ENCODE assay signal across 2 cellular contexts in the genomic region with DNA sequence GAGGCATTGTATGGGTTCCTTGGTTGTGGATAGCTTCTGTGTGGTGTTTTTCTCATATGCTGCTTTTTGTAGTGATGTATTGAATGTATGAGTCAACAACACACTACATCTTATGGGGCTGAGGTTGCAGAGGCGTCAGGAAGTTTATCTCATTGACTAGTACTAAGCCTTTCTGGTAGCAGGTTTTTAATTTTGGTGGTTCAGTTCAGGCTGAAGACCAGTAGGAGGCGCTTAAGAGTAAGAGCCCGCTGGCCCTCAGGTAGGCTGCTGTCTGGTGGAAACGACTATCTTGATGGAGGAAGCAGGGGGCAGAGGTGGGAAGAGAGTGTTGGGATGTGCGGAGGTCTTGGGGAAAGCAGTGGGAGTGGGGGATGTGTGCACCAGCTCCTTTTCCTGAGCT.
TF ChIP-seq lines count a peak whose summit lies in the region.

No MANE protein-coding gene starts in this region.

TF ChIP-seq in GM12878, 131 proteins besides CTCF, POLR2A, EP300 and RAD21 (continued from another document):
- no peak for TF ChIP-seq RELA (IDR thresholded peaks at IDR 0.05; ENCODE audit: borderline replicate concordance, partially characterized antibody)
- TF ChIP-seq FOXK2 (IDR thresholded peaks at IDR 0.05): no peak
- TF ChIP-seq, protein P1, sequence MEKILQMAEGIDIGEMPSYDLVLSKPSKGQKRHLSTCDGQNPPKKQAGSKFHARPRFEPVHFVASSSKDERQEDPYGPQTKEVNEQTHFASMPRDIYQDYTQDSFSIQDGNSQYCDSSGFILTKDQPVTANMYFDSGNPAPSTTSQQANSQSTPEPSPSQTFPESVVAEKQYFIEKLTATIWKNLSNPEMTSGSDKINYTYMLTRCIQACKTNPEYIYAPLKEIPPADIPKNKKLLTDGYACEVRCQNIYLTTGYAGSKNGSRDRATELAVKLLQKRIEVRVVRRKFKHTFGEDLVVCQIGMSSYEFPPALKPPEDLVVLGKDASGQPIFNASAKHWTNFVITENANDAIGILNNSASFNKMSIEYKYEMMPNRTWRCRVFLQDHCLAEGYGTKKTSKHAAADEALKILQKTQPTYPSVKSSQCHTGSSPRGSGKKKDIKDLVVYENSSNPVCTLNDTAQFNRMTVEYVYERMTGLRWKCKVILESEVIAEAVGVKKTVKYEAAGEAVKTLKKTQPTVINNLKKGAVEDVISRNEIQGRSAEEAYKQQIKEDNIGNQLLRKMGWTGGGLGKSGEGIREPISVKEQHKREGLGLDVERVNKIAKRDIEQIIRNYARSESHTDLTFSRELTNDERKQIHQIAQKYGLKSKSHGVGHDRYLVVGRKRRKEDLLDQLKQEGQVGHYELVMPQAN (conservative IDR thresholded peaks at IDR 0.05): no peak
- TF ChIP-seq IKZF2 (IDR thresholded peaks at IDR 0.05): no peak
- TF ChIP-seq SP1 (IDR thresholded peaks at IDR 0.05; ENCODE audit: low read depth, low read length): no peak
- TF ChIP-seq NR2F1 (conservative IDR thresholded peaks at IDR 0.05): no peak
- TF ChIP-seq, protein P2, sequence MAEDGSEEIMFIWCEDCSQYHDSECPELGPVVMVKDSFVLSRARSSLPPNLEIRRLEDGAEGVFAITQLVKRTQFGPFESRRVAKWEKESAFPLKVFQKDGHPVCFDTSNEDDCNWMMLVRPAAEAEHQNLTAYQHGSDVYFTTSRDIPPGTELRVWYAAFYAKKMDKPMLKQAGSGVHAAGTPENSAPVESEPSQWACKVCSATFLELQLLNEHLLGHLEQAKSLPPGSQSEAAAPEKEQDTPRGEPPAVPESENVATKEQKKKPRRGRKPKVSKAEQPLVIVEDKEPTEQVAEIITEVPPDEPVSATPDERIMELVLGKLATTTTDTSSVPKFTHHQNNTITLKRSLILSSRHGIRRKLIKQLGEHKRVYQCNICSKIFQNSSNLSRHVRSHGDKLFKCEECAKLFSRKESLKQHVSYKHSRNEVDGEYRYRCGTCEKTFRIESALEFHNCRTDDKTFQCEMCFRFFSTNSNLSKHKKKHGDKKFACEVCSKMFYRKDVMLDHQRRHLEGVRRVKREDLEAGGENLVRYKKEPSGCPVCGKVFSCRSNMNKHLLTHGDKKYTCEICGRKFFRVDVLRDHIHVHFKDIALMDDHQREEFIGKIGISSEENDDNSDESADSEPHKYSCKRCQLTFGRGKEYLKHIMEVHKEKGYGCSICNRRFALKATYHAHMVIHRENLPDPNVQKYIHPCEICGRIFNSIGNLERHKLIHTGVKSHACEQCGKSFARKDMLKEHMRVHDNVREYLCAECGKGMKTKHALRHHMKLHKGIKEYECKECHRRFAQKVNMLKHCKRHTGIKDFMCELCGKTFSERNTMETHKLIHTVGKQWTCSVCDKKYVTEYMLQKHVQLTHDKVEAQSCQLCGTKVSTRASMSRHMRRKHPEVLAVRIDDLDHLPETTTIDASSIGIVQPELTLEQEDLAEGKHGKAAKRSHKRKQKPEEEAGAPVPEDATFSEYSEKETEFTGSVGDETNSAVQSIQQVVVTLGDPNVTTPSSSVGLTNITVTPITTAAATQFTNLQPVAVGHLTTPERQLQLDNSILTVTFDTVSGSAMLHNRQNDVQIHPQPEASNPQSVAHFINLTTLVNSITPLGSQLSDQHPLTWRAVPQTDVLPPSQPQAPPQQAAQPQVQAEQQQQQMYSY (CRISPR knock-in tag; IDR thresholded peaks at IDR 0.05): no peak
- TF ChIP-seq SIX5 (IDR thresholded peaks at IDR 0.05; ENCODE audit: low read depth, low read length, severe bottlenecking): no peak
- no peak for TF ChIP-seq FOXM1 (IDR thresholded peaks at IDR 0.05; ENCODE audit: low read depth, low read length)
- no peak for TF ChIP-seq PML (IDR thresholded peaks at IDR 0.05; ENCODE audit: low read length)
- TF ChIP-seq, protein P3, sequence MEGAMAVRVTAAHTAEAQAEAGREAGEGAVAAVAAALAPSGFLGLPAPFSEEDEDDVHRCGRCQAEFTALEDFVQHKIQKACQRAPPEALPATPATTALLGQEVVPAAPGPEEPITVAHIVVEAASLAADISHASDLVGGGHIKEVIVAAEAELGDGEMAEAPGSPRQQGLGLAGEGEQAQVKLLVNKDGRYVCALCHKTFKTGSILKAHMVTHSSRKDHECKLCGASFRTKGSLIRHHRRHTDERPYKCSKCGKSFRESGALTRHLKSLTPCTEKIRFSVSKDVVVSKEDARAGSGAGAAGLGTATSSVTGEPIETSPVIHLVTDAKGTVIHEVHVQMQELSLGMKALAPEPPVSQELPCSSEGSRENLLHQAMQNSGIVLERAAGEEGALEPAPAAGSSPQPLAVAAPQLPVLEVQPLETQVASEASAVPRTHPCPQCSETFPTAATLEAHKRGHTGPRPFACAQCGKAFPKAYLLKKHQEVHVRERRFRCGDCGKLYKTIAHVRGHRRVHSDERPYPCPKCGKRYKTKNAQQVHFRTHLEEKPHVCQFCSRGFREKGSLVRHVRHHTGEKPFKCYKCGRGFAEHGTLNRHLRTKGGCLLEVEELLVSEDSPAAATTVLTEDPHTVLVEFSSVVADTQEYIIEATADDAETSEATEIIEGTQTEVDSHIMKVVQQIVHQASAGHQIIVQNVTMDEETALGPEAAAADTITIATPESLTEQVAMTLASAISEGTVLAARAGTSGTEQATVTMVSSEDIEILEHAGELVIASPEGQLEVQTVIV (IDR thresholded peaks at IDR 0.05; ENCODE audit: borderline replicate concordance, partially characterized antibody): no peak

TF ChIP-seq in HEK293T, 16 proteins besides CTCF, POLR2A, EP300 and RAD21 (continued from another document):
- TF ChIP-seq HDGF (IDR thresholded peaks at IDR 0.05; ENCODE audit: borderline replicate concordance) (no peak), ARNT (IDR thresholded peaks at IDR 0.05) (no peak), TARDBP (IDR thresholded peaks at IDR 0.05) (no peak), L3MBTL2 (conservative IDR thresholded peaks at IDR 0.05) (no peak)
